Comparison of ENCODE assay signal across 25 cellular contexts in the genomic region with DNA sequence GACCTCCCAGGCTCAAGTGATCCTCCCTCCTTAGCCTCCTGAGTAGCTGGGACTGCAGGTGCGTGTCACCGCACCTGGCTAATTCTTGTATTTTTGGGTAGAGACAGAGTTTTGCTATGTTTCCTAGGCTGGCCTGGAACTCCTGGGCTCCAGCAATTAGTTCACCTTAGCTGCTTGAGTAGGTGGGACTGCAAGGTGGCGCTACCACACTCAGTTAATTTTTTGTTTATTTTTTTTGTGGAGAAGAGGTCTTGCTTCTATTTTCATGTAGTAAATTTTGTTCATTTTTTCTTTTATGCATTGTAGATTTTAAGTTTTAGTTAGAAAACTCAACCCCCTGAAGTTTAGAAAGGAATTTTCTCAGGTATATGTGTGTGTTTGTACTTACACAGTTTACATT. TPM values are rescaled to one million over a fixed set of nuclear protein-coding genes. Genes with fewer than 3 reads are reported as not detected.
DNase-seq lines count a peak whose midpoint lies in the region; ATAC-seq, FAIRE-seq and TF ChIP-seq lines count a peak whose summit lies in the region.
"Had no signal": no experiment of that assay in that cellular context is flagged by ENCODE, and none has a peak within 500 bp of the region (broad histone marks: within the 10 kb centered on the region; RNA-seq: fewer than 3 reads in every experiment).

No MANE protein-coding gene starts in this region.

- H3K27me3 ChIP-seq in DOHH2 (ENCODE audit: control insufficient read depth, low read length) (no peaks in the 10 kb centered on the region), Loucy (ENCODE audit: insufficient read depth, low read length, poor library complexity, severe bottlenecking) (no peaks in the 10 kb centered on the region), K562 (ENCODE audit: control insufficient read depth in 2 of 2, insufficient read depth in 2 of 2, low read length in 2 of 2) (peaks cover 0 to 10% of the 10 kb centered on the region in 2 experiments; a peak in 3 of 5 replicates)
- H3K27me3 ChIP-seq: BLaER1, SJCRH30 had no signal

- no peaks in the 10 kb centered on the region for H3K4me1 ChIP-seq in DOHH2 (ENCODE audit: control insufficient read depth, low read length)
- H3K4me1 ChIP-seq in Loucy (ENCODE audit: insufficient read depth, low read length, poor library complexity, severe bottlenecking): no peaks in the 10 kb centered on the region
- no peaks in the 10 kb centered on the region for H3K4me1 ChIP-seq in K562 (replicated peaks in 1 of 2; ENCODE audit: control insufficient read depth in 2 of 2, insufficient read depth in 2 of 2, low read length in 2 of 2)
- H3K4me1 ChIP-seq: BLaER1, HAP-1, SJCRH30 had no signal

- POLR2A ChIA-PET in K562 (lab: Yijun Ruan, JAX): interaction anchor here (1.9 kb wide), 1 partner anchor 11 kb away, joined by 5 read pairs; no protein-coding TSS in a partner anchor
- POLR2A ChIA-PET in naive thymus-derived CD8-positive, alpha-beta T cell (lab: Charles Lee): no interaction called here

- no peak for FAIRE-seq in K562 (lab: Jason Lieb, UNC)
- FAIRE-seq: D721Med, GM12878 had no signal

- H3K27ac ChIP-seq in DOHH2 (ENCODE audit: low read depth, low read length): no peak overlapping the region
- no peak overlapping the region for H3K27ac ChIP-seq in K562 (ENCODE audit: extremely low read depth, low read depth, low read length)
- H3K27ac ChIP-seq: BLaER1, KMS-11, SJCRH30 had no signal

- in situ Hi-C loops in K562 (cut with MboI): no loop called here

- H3K9me3 Mint-ChIP-seq in activated T-helper 1 cell treated with anti-CD3 and anti-CD28 coated beads, Interleukin-12 subunit alpha, Interleukin-12 subunit beta, Interleukin-2, Interleukin-4 antibody, amounts not matched to agents 30 ng/mL and 10 ng/mL and 1 ng/mL, durations not matched to agents 14 hours and 24 hours and 36 hours: no peaks in the 10 kb centered on the region
- no peaks in the 10 kb centered on the region for H3K9me3 Mint-ChIP-seq in naive thymus-derived CD8-positive, alpha-beta T cell
- H3K9me3 Mint-ChIP-seq: CD4-positive, alpha-beta T cell had no signal

- no peaks in the 10 kb centered on the region for H3K9me1 ChIP-seq in K562 (ENCODE audit: control insufficient read depth, insufficient read depth, low read length)

- no peaks in the 10 kb centered on the region for H3F3A ChIP-seq in DOHH2 (ENCODE audit: control insufficient read depth, insufficient read depth)
- no peaks in the 10 kb centered on the region for H3F3A ChIP-seq in Loucy (ENCODE audit: low read depth)

- CTCF ChIA-PET in K562 (lab: Yijun Ruan, JAX; ENCODE audit: low intra/inter-chr PET ratio): no interaction called here

- no peaks in the 10 kb centered on the region for H4K20me1 ChIP-seq in DOHH2 (ENCODE audit: control insufficient read depth, insufficient read depth, low read depth, low read length)
- no peaks in the 10 kb centered on the region for H4K20me1 ChIP-seq in Loucy (ENCODE audit: insufficient read depth, low read length, poor library complexity, severe bottlenecking)
- H4K20me1 ChIP-seq in K562 (replicated peaks; ENCODE audit: control insufficient read depth, insufficient read depth, low read length): no peaks in the 10 kb centered on the region

- WGBS in K562 (ENCODE audit: insufficient coverage, low coverage, missing lambda C conversion rate): 60% methylated on average over 3 of the region's 3 CpGs

- H3K27me3 Mint-ChIP-seq in activated T-helper 1 cell treated with anti-CD3 and anti-CD28 coated beads, Interleukin-12 subunit alpha, Interleukin-12 subunit beta, Interleukin-2, Interleukin-4 antibody, amounts not matched to agents 30 ng/mL and 10 ng/mL and 1 ng/mL, durations not matched to agents 14 hours and 24 hours and 36 hours (ENCODE audit: insufficient read depth): no peaks in the 10 kb centered on the region
- H3K27me3 Mint-ChIP-seq in naive thymus-derived CD8-positive, alpha-beta T cell: no peaks in the 10 kb centered on the region
- H3K27me3 Mint-ChIP-seq: CD4-positive, alpha-beta T cell had no signal

- no peak overlapping the region for H3K9ac ChIP-seq in Loucy (ENCODE audit: low read depth, low read length, poor library complexity, severe bottlenecking)
- H3K9ac ChIP-seq in K562 (ENCODE audit: insufficient read depth in 1 of 2, low read depth in 2 of 2, low read length in 2 of 2): no peak overlapping the region
- H3K9ac ChIP-seq: BLaER1, KMS-11 had no signal

- no peak overlapping the region for H3K27ac Mint-ChIP-seq in activated T-helper 1 cell treated with anti-CD3 and anti-CD28 coated beads, Interleukin-12 subunit alpha, Interleukin-12 subunit beta, Interleukin-2, Interleukin-4 antibody, amounts not matched to agents 30 ng/mL and 10 ng/mL and 1 ng/mL, durations not matched to agents 14 hours and 24 hours and 36 hours
- H3K27ac Mint-ChIP-seq in naive thymus-derived CD8-positive, alpha-beta T cell: no peak overlapping the region
- H3K27ac Mint-ChIP-seq: CD4-positive, alpha-beta T cell had no signal

- H3K4me3 ChIP-seq in DOHH2 (ENCODE audit: low read length) (no peak overlapping the region), Loucy (ENCODE audit: low read length, poor library complexity, severe bottlenecking) (no peak overlapping the region), K562 (no peak overlapping the region)
- H3K4me3 ChIP-seq: BLaER1, GM12878, HAP-1, SJCRH30 had no signal

- TF ChIP-seq CTCF in DOHH2 (IDR thresholded peaks at IDR 0.05; ENCODE audit: low read depth, low read length, poor library complexity, severe bottlenecking) (peak; percentile 36), Loucy (conservative IDR thresholded peaks at IDR 0.05; ENCODE audit: low read length) (peak; percentile 29; the same call in 1 of the 2 replicates), K562 (IDR thresholded peaks at IDR 0.05 in 2 of 3, conservative IDR thresholded peaks at IDR 0.05 in 1 of 3; ENCODE audit: insufficient read depth in 2 of 3, low read depth in 1 of 3, low read length in 3 of 3) (peak; percentile 29 to 33 (median 33); a peak in 3 of 6 replicates)

- ATAC-seq in K562: no peak
- ATAC-seq in GM21367 (IDR thresholded peaks at IDR 0.05; ENCODE audit: unreplicated experiment): no peak
- no peak for ATAC-seq in naive thymus-derived CD8-positive, alpha-beta T cell
- ATAC-seq: GM12878, SK-N-SH treated with all-trans-retinoic acid at 6 μM for 48 hours had no signal

- no peaks in the 10 kb centered on the region for H3K79me2 ChIP-seq in DOHH2 (ENCODE audit: control insufficient read depth, low read length)
- H3K79me2 ChIP-seq in Loucy (ENCODE audit: insufficient read depth, low read length): no peaks in the 10 kb centered on the region
- no peaks in the 10 kb centered on the region for H3K79me2 ChIP-seq in K562 (ENCODE audit: control insufficient read depth, insufficient read depth, low read length)

- H3K36me3 ChIP-seq in DOHH2 (ENCODE audit: control insufficient read depth, low read length) (peaks cover 46% of the 10 kb centered on the region), Loucy (ENCODE audit: insufficient read depth, low read length) (peaks cover 7% of the 10 kb centered on the region; the same call in 1 of the 2 replicates), K562 (ENCODE audit: control insufficient read depth, insufficient read depth, low read length) (no peaks in the 10 kb centered on the region)
- H3K36me3 ChIP-seq: SJCRH30 had no signal

- no peak for TF ChIP-seq POLR2A in K562 (conservative IDR thresholded peaks at IDR 0.05)

- H3K9me3 ChIP-seq in DOHH2 (ENCODE audit: control insufficient read depth, insufficient read depth, low read length): no peaks in the 10 kb centered on the region
- no peaks in the 10 kb centered on the region for H3K9me3 ChIP-seq in Loucy (ENCODE audit: insufficient read depth, low read depth, low read length)
- H3K9me3 ChIP-seq in K562 (replicated peaks; ENCODE audit: control insufficient read depth, insufficient read depth, low read depth, low read length): no peaks in the 10 kb centered on the region
- H3K9me3 ChIP-seq: BLaER1, HAP-1 had no signal

- H3K36me3 Mint-ChIP-seq in activated T-helper 1 cell treated with anti-CD3 and anti-CD28 coated beads, Interleukin-12 subunit alpha, Interleukin-12 subunit beta, Interleukin-2, Interleukin-4 antibody, amounts not matched to agents 30 ng/mL and 10 ng/mL and 1 ng/mL, durations not matched to agents 14 hours and 24 hours and 36 hours (ENCODE audit: low read depth): peaks cover 17% of the 10 kb centered on the region
- H3K36me3 Mint-ChIP-seq in naive thymus-derived CD8-positive, alpha-beta T cell: peaks cover 0 to 24% (median 4%) of the 10 kb centered on the region in 3 donors

- H3K4me1 Mint-ChIP-seq in activated T-helper 1 cell treated with anti-CD3 and anti-CD28 coated beads, Interleukin-12 subunit alpha, Interleukin-12 subunit beta, Interleukin-2, Interleukin-4 antibody, amounts not matched to agents 30 ng/mL and 10 ng/mL and 1 ng/mL, durations not matched to agents 14 hours and 24 hours and 36 hours (ENCODE audit: low read depth): no peaks in the 10 kb centered on the region
- peaks cover 0 to 2% (median 0%) of the 10 kb centered on the region in 4 donors for H3K4me1 Mint-ChIP-seq in naive thymus-derived CD8-positive, alpha-beta T cell

- DNase-seq in K562 (ENCODE audit: extremely low read depth in 1 of 4, low spot score in 3 of 4): no peak
- DNase-seq in islet precursor cell: peak; percentile 14
- no peak for DNase-seq in activated T-helper 1 cell treated with anti-CD3 and anti-CD28 coated beads, Interleukin-12 subunit alpha, Interleukin-12 subunit beta, Interleukin-2, Interleukin-4 antibody, amounts not matched to agents 30 ng/mL and 10 ng/mL and 1 ng/mL, durations not matched to agents 14 hours and 24 hours and 36 hours (ENCODE audit: low spot score)
- DNase-seq in dermis blood vessel endothelial cell: no peak
- no peak for DNase-seq in naive thymus-derived CD8-positive, alpha-beta T cell
- DNase-seq: CD4-positive, alpha-beta T cell; EL; GDM1; IMR-90; NCI-H1092; NCI-H1417 treated with DMSO at 0.1 percent for 48 hours; NCI-H1694 treated with DMSO at 0.1 percent for 48 hours; NCI-H2081; NCI-H2227 treated with DMSO at 0.1 percent for 48 hours; NCI-H69; SJCRH30 had no signal

- no peak for TF ChIP-seq EP300 in K562 (IDR thresholded peaks at IDR 0.05; ENCODE audit: low read length)

- H3K4me2 ChIP-seq in DOHH2 (ENCODE audit: low read length) (no peak overlapping the region), Loucy (ENCODE audit: low read depth, low read length, poor library complexity, severe bottlenecking) (no peak overlapping the region), K562 (ENCODE audit: insufficient read depth, low read length) (no peak overlapping the region)
- H3K4me2 ChIP-seq: BLaER1, KMS-11 had no signal

- H3K9me2 ChIP-seq in DOHH2 (replicated peaks; ENCODE audit: control insufficient read depth, low read length) (no peaks in the 10 kb centered on the region), Loucy (replicated peaks; ENCODE audit: low read depth, low read length) (no peaks in the 10 kb centered on the region)

- H3K4me3 Mint-ChIP-seq in activated T-helper 1 cell treated with anti-CD3 and anti-CD28 coated beads, Interleukin-12 subunit alpha, Interleukin-12 subunit beta, Interleukin-2, Interleukin-4 antibody, amounts not matched to agents 30 ng/mL and 10 ng/mL and 1 ng/mL, durations not matched to agents 14 hours and 24 hours and 36 hours: no peak overlapping the region
- H3K4me3 Mint-ChIP-seq in naive thymus-derived CD8-positive, alpha-beta T cell: no peak overlapping the region
- H3K4me3 Mint-ChIP-seq: CD4-positive, alpha-beta T cell had no signal

- TF ChIP-seq RAD21 in K562 (CRISPR knock-in tag; conservative IDR thresholded peaks at IDR 0.05 in 1 of 2, IDR thresholded peaks at IDR 0.05 in 1 of 2): no peak

- intact Hi-C loops in K562 (cut with micrococcal nuclease): no loop called here
- intact Hi-C loops in activated T-helper 1 cell treated with anti-CD3 and anti-CD28 coated beads, Interleukin-12 subunit alpha, Interleukin-12 subunit beta, Interleukin-2, Interleukin-4 antibody, amounts not matched to agents 30 ng/mL and 10 ng/mL and 1 ng/mL, durations not matched to agents 14 hours and 24 hours and 36 hours (cut with micrococcal nuclease): no loop called here

- no peak overlapping the region for H2AFZ ChIP-seq in Loucy (ENCODE audit: low read length)
- no peak overlapping the region for H2AFZ ChIP-seq in K562 (ENCODE audit: low read depth, low read length)

- no TSS peak for BruUV-seq in K562 (replicated peaks; lab: Mats Ljungman, UMichigan)

RNA-seq across cellular contexts. Expression of gene RNF135, which starts 21.7 kb away (rescaled TPM):
- not detected in 2 replicates for total RNA-seq in K562 (2011; cell fraction: chromatin; rRNA removed; ENCODE audit: low replicate concordance)
- total RNA-seq in K562 (2011; cell fraction: nucleolus; rRNA removed): not detected in 2 replicates
- not detected in 2 replicates for total RNA-seq in K562 (2011; cell fraction: nucleoplasm; rRNA removed)
- total RNA-seq in K562 (2014; rRNA removed): not detected in 2 replicates
- total RNA-seq in K562 (2014; rRNA removed; fragmentation: Illumina TruSeq; extraction: Trizol): not detected in 2 replicates
- total RNA-seq in K562 (2015; rRNA removed; fragmentation: Illumina TruSeq; extraction: Trizol): not detected in 2 replicates
- 0.09 TPM in 1 of 2 replicates, not detected in the other for total RNA-seq in K562 (2021)
- 0.08 TPM in 1 of 2 replicates, not detected in the other for polyA plus RNA-seq in K562 (2011; rRNA removed)
- polyA plus RNA-seq in K562 (2011; cell fraction: cytosol; rRNA removed): not detected in 2 replicates
- polyA plus RNA-seq in K562 (2011; cell fraction: nucleus; rRNA removed): not detected in 2 replicates
- polyA plus RNA-seq in K562 (2012): 0.08 TPM in 1 of 2 replicates, not detected in the other
- not detected in 2 replicates for polyA plus RNA-seq in K562 (2014; fragmentation: Illumina TruSeq; extraction: Trizol)
- polyA plus RNA-seq in K562 (2014; fragmentation: Nextera tagmentation; extraction: Ambion mirVana): not detected
- polyA plus RNA-seq in K562 (2014; rRNA removed): not detected in 2 replicates
- polyA minus RNA-seq in K562 (2011; rRNA and poly(A)+ RNA removed): not detected in 2 replicates
- polyA minus RNA-seq in K562 (2011; cell fraction: cytosol; rRNA and poly(A)+ RNA removed): not detected in 2 replicates
- not detected in 2 replicates for polyA minus RNA-seq in K562 (2011; cell fraction: nucleus; rRNA and poly(A)+ RNA removed)
- total RNA-seq in activated T-helper 1 cell treated with anti-CD3 and anti-CD28 coated beads, Interleukin-12 subunit alpha, Interleukin-12 subunit beta, Interleukin-2, Interleukin-4 antibody, amounts not matched to agents 30 ng/mL and 10 ng/mL and 1 ng/mL, durations not matched to agents 14 hours and 24 hours and 36 hours: 8.6 and 10.6 TPM in 2 replicates
- total RNA-seq in dermis blood vessel endothelial cell: 4.1 and 5.6 TPM in 2 replicates
- 1 to 10 TPM; 3.1 to 4.6 TPM for total RNA-seq in naive thymus-derived CD8-positive, alpha-beta T cell
- polyA plus RNA-seq in naive thymus-derived CD8-positive, alpha-beta T cell: 1 to 10 TPM; 2.9 to 5.4 (median 3.3) TPM
